In the genomic region with DNA sequence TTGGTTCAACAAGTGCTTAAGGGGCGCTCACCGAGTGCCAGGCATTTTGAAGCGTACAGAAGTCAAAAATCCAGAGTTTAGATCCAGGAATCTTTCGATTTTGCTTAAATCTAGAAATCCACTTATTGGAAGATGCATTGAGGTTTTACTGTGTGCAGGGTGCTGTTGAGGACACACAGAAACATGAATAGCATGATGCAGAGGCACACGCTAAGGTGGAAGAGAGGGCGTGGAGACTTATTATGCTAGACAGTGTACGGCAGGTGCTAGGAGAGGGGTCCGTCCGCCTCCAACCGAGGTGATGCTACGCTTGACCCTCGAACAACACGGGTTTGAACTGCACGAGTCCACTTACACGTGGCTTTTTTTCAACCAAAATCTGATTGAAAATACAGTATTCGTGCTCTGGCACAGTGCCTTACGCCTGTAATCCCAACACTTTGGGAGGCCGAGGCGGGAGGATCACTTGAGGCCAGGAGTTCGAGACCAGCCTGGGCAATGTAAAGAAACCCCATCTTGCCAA, we compare ENCODE assay signal across 8 cellular contexts. TPM values are rescaled to one million over a fixed set of nuclear protein-coding genes. Genes with fewer than 3 reads are reported as not detected.
DNase-seq lines count a peak whose midpoint lies in the region; ATAC-seq and TF ChIP-seq lines count a peak whose summit lies in the region.

No MANE protein-coding gene starts in this region.

- H3K9ac ChIP-seq in rectal smooth muscle tissue (ENCODE audit: low read length): peak overlapping the region; percentile 2

- peak overlapping the region; percentile 57; the same call in 1 of the 2 replicates for H3K4me3 ChIP-seq in GM12864 (ENCODE audit: low read depth, low read length)
- peak overlapping the region; percentile 57 to 87 for H3K4me3 ChIP-seq in gastroesophageal sphincter
- peak overlapping the region; percentile 54 for H3K4me3 ChIP-seq in rectal smooth muscle tissue (ENCODE audit: low read length)

- ATAC-seq in gastroesophageal sphincter (no peak), GM19351 (IDR thresholded peaks at IDR 0.05; ENCODE audit: unreplicated experiment) (no peak), GM19463 (IDR thresholded peaks at IDR 0.05; ENCODE audit: unreplicated experiment) (no peak), GM21786 (IDR thresholded peaks at IDR 0.05; ENCODE audit: unreplicated experiment) (no peak)

- TF ChIP-seq EP300 in gastroesophageal sphincter (IDR thresholded peaks at IDR 0.05): no peak

- no peak for TF ChIP-seq POLR2A in gastroesophageal sphincter (IDR thresholded peaks at IDR 0.05)

- H3K27ac ChIP-seq in gastroesophageal sphincter: peak overlapping the region; percentile 91 to 99 (median 98)
- peak overlapping the region; percentile 73 for H3K27ac ChIP-seq in rectal smooth muscle tissue (ENCODE audit: low read depth, low read length)

- peaks cover 0 to 47% (median 3%) of the 10 kb centered on the region in 3 donors for H3K4me1 ChIP-seq in gastroesophageal sphincter
- H3K4me1 ChIP-seq in rectal smooth muscle tissue (ENCODE audit: control insufficient read depth, insufficient read depth, low read length): peaks cover 9% of the 10 kb centered on the region

- TF ChIP-seq CTCF in GM12864 (IDR thresholded peaks at IDR 0.05; ENCODE audit: low read depth, low read length, missing control alignments): no peak
- TF ChIP-seq CTCF in gastroesophageal sphincter (IDR thresholded peaks at IDR 0.05): no peak

- no peaks in the 10 kb centered on the region for H3K9me3 ChIP-seq in gastroesophageal sphincter

- WGBS in gastroesophageal sphincter (ENCODE audit: low coverage in 1 of 2), 2 donors: 9 to 40% methylated on average over 12 to 14 of the region's 20 CpGs

- H3K27me3 ChIP-seq in gastroesophageal sphincter: no peaks in the 10 kb centered on the region
- H3K27me3 ChIP-seq in rectal smooth muscle tissue (ENCODE audit: control insufficient read depth, insufficient read depth, low read length): no peaks in the 10 kb centered on the region

- no peak for DNase-seq in GM12864 (ENCODE audit: low read depth)
- DNase-seq in SW480 (ENCODE audit: low spot score): peak; percentile 7
- no peak for DNase-seq in activated CD8-positive, alpha-beta memory T cell treated with anti-CD3 and anti-CD28 coated beads for 24 hours

- no peaks in the 10 kb centered on the region for H3K36me3 ChIP-seq in gastroesophageal sphincter
- no peaks in the 10 kb centered on the region for H3K36me3 ChIP-seq in rectal smooth muscle tissue (ENCODE audit: control insufficient read depth, insufficient read depth, low read length)

RNA-seq across cellular contexts. Expression of a gene that starts 1.0 kb away (rescaled TPM):
- 10 to 100 TPM; 67.7 to 98.9 (median 84.1) TPM for total RNA-seq in gastroesophageal sphincter
